In genomic region chr7:2081526-2082356, GRCh38 we compare ENCODE assay signal across 1 cellular context.
TF ChIP-seq lines count a peak whose summit lies in the region.

No MANE protein-coding gene starts in this region.

TF ChIP-seq in IMR-90, 13 proteins besides CTCF, POLR2A, EP300 and RAD21:
- TF ChIP-seq BHLHE40 (IDR thresholded peaks at IDR 0.05; ENCODE audit: low read depth, low read length): no peak
- no peak for TF ChIP-seq SMC3 (IDR thresholded peaks at IDR 0.05; ENCODE audit: low read depth, low read length)
- TF ChIP-seq CEBPB (IDR thresholded peaks at IDR 0.05; ENCODE audit: low read depth, low read length): no peak
- no peak for TF ChIP-seq RFX5 (IDR thresholded peaks at IDR 0.05; ENCODE audit: low read depth, low read length)
- no peak for TF ChIP-seq FOS (IDR thresholded peaks at IDR 0.05; ENCODE audit: low read depth, low read length)
- no peak for TF ChIP-seq MXI1 (IDR thresholded peaks at IDR 0.05; ENCODE audit: borderline replicate concordance, low read depth, low read length)
- TF ChIP-seq CHD1 (IDR thresholded peaks at IDR 0.05; ENCODE audit: low read depth, low read length): no peak
- TF ChIP-seq MAZ (IDR thresholded peaks at IDR 0.05; ENCODE audit: borderline replicate concordance, low read depth, low read length): no peak
- TF ChIP-seq, protein P1, sequence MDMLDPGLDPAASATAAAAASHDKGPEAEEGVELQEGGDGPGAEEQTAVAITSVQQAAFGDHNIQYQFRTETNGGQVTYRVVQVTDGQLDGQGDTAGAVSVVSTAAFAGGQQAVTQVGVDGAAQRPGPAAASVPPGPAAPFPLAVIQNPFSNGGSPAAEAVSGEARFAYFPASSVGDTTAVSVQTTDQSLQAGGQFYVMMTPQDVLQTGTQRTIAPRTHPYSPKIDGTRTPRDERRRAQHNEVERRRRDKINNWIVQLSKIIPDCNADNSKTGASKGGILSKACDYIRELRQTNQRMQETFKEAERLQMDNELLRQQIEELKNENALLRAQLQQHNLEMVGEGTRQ (IDR thresholded peaks at IDR 0.05; ENCODE audit: low read depth, low read length): no peak
- no peak for TF ChIP-seq ELK1 (IDR thresholded peaks at IDR 0.05; ENCODE audit: borderline replicate concordance, low read depth, low read length)
- no peak for TF ChIP-seq NFE2L2 (IDR thresholded peaks at IDR 0.05; ENCODE audit: low read depth, low read length)
- TF ChIP-seq RCOR1 (IDR thresholded peaks at IDR 0.05; ENCODE audit: insufficient replicate concordance, low read length): no peak
- no peak for TF ChIP-seq MAFK (IDR thresholded peaks at IDR 0.05; ENCODE audit: low read depth, low read length)
TF ChIP-seq in IMR-90: peak in this region for 0.
